8 cellular contexts compared by ENCODE assay signal in genomic region chr13:99498304-99499161, GRCh38. TPM values are rescaled to one million over a fixed set of nuclear protein-coding genes. Genes with fewer than 3 reads are reported as not detected.
DNase-seq lines count a peak whose midpoint lies in the region; ATAC-seq and TF ChIP-seq lines count a peak whose summit lies in the region.

No MANE protein-coding gene starts in this region.

- DNase-seq in GM13976 (ENCODE audit: low spot score) (peak; percentile 97), NCI-H1694 (lab: John Stamatoyannopoulos, UW) (peak; percentile 91), left ventricle myocardium superior (peak; percentile 97), progenitor cell of endocrine pancreas (ENCODE audit: low spot score, unreplicated experiment) (peak; percentile 97), ureter (ENCODE audit: low spot score) (peak; percentile 98)

- peak overlapping the region; percentile 87 for H3K4me3 Mint-ChIP-seq in T-helper 1 cell treated with Interleukin-12 subunit alpha and Interleukin-12 subunit beta and Interleukin-4 antibody, amounts not matched to agents 30 μg/mL and 1 μg/mL, for 36 hours
- H3K4me3 Mint-ChIP-seq in progenitor cell of endocrine pancreas (ENCODE audit: low read depth): peak overlapping the region; percentile 97

- in situ Hi-C loops in GM13976 (cut with MboI; ENCODE audit: low sequenced_read_pairs, unreplicated experiment): no loop called here

- peaks cover 4% of the 10 kb centered on the region for H3K9me3 Mint-ChIP-seq in T-helper 1 cell treated with Interleukin-12 subunit alpha and Interleukin-12 subunit beta and Interleukin-4 antibody, amounts not matched to agents 30 μg/mL and 1 μg/mL, for 36 hours
- peaks cover 4% of the 10 kb centered on the region for H3K9me3 Mint-ChIP-seq in progenitor cell of endocrine pancreas (ENCODE audit: low read depth)

- no peaks in the 10 kb centered on the region for H3K27me3 Mint-ChIP-seq in T-helper 1 cell treated with Interleukin-12 subunit alpha and Interleukin-12 subunit beta and Interleukin-4 antibody, amounts not matched to agents 30 μg/mL and 1 μg/mL, for 36 hours (ENCODE audit: low read depth)
- peaks cover 12% of the 10 kb centered on the region for H3K27me3 Mint-ChIP-seq in progenitor cell of endocrine pancreas

- ATAC-seq in HG02852 (IDR thresholded peaks at IDR 0.05; ENCODE audit: unreplicated experiment) (peak; percentile 49), left ventricle myocardium superior (peak; percentile 88)

- peak overlapping the region; percentile 94 for H3K27ac Mint-ChIP-seq in T-helper 1 cell treated with Interleukin-12 subunit alpha and Interleukin-12 subunit beta and Interleukin-4 antibody, amounts not matched to agents 30 μg/mL and 1 μg/mL, for 36 hours
- H3K27ac Mint-ChIP-seq in progenitor cell of endocrine pancreas: peak overlapping the region; percentile 96

- H3K27ac ChIP-seq in angular gyrus (ENCODE audit: low read depth, low read length): peak overlapping the region; percentile 83

- no peak for TF ChIP-seq CTCF in GM13976 (IDR thresholded peaks at IDR 0.05; ENCODE audit: borderline replicate concordance, control extremely low read depth, extremely low read depth, insufficient read depth, missing control alignments)
- no peak for TF ChIP-seq CTCF in progenitor cell of endocrine pancreas (IDR thresholded peaks at IDR 0.05; ENCODE audit: unreplicated experiment)

- peaks cover 62% of the 10 kb centered on the region for H3K4me1 Mint-ChIP-seq in T-helper 1 cell treated with Interleukin-12 subunit alpha and Interleukin-12 subunit beta and Interleukin-4 antibody, amounts not matched to agents 30 μg/mL and 1 μg/mL, for 36 hours (ENCODE audit: low read depth)
- peaks cover 26% of the 10 kb centered on the region for H3K4me1 Mint-ChIP-seq in progenitor cell of endocrine pancreas (ENCODE audit: low read depth)

- H3K36me3 Mint-ChIP-seq in T-helper 1 cell treated with Interleukin-12 subunit alpha and Interleukin-12 subunit beta and Interleukin-4 antibody, amounts not matched to agents 30 μg/mL and 1 μg/mL, for 36 hours (ENCODE audit: low read depth): peaks cover 14% of the 10 kb centered on the region
- peaks cover 3% of the 10 kb centered on the region for H3K36me3 Mint-ChIP-seq in progenitor cell of endocrine pancreas (ENCODE audit: insufficient read depth)

- intact Hi-C loops in left ventricle myocardium superior (cut with micrococcal nuclease): no loop called here

RNA-seq across cellular contexts. Expression of gene TM9SF2, which starts 2.7 kb away (rescaled TPM):
- total RNA-seq in left ventricle myocardium superior: 59.9 TPM
- total RNA-seq in progenitor cell of endocrine pancreas: 109 and 112 TPM in 2 replicates
- total RNA-seq in ureter: 121 TPM

Comparison
In these comparisons a context has a peak if more than half of its experiments do, and no peak if none do; other contexts are left out.
1. Peak in every context shown above with its lines: DNase-seq, ATAC-seq and H3K27ac ChIP-seq.